In genomic region chr20:57274846-57275245, GRCh38 we compare ENCODE assay signal across 27 cellular contexts. TPM values are rescaled to one million over a fixed set of nuclear protein-coding genes. Genes with fewer than 3 reads are reported as not detected.
"Had no signal": no experiment of that assay in that cellular context is flagged by ENCODE, and none has a peak within 500 bp of the region (broad histone marks: within the 10 kb centered on the region; RNA-seq: fewer than 3 reads in every experiment).

No MANE protein-coding gene starts in this region.

- H3K27ac ChIP-seq: colonic mucosa, esophagus squamous epithelium, hepatocyte, left ventricle myocardium inferior, lower lobe of right lung, parathyroid adenoma, prostate gland, spleen, upper lobe of left lung, uterus had no signal

- DNase-seq: colonic mucosa; dermis blood vessel endothelial cell; esophagus squamous epithelium; foreskin fibroblast; head of caudate nucleus; kidney; left cardiac atrium; left ventricle myocardium inferior; lower lobe of right lung; natural killer cell; occipital lobe; spleen; stimulated activated CD4-positive, alpha-beta T cell treated with anti-CD3 and anti-CD28 coated beads, Interleukin-15, amount 100 ng/mL, for 24 hours; stimulated activated naive CD4-positive, alpha-beta T cell treated with Interleukin-2 at 50 U/mL for 16 hours; upper lobe of left lung; uterus had no signal

- H3K36me3 ChIP-seq: colonic mucosa, esophagus squamous epithelium, left ventricle myocardium inferior, lower lobe of right lung, prostate gland, spleen, upper lobe of left lung, uterus had no signal

- H3K4me3 Mint-ChIP-seq: memory B cell, mesothelial cell of epicardium, natural killer cell had no signal

- H3K27me3 ChIP-seq: colonic mucosa, hepatocyte, upper lobe of left lung, uterus had no signal

- H3K79me2 ChIP-seq: hepatocyte, parathyroid adenoma had no signal

- H3K9ac ChIP-seq: parathyroid adenoma had no signal

- FAIRE-seq: kidney had no signal

- H3K36me3 Mint-ChIP-seq: memory B cell, mesothelial cell of epicardium, natural killer cell had no signal

- H2AFZ ChIP-seq: hepatocyte, parathyroid adenoma had no signal

- H3K9me3 Mint-ChIP-seq: memory B cell, mesothelial cell of epicardium, natural killer cell had no signal

- H3K9me3 ChIP-seq: colonic mucosa, esophagus squamous epithelium, left ventricle myocardium inferior, lower lobe of right lung, prostate gland, spleen, upper lobe of left lung, uterus had no signal

- H3K27ac Mint-ChIP-seq: memory B cell, mesothelial cell of epicardium, natural killer cell had no signal

- H3K4me1 ChIP-seq: colonic mucosa, left ventricle myocardium inferior, lower lobe of right lung, prostate gland, spleen, upper lobe of left lung, uterus had no signal

- ATAC-seq: left cardiac atrium, lower lobe of right lung, natural killer cell, sciatic nerve had no signal

- H3K4me1 Mint-ChIP-seq: memory B cell, natural killer cell had no signal

- H3K4me3 ChIP-seq: colonic mucosa, esophagus squamous epithelium, hepatocyte, left ventricle myocardium inferior, lower lobe of right lung, prostate gland, spleen, upper lobe of left lung, uterus had no signal

- H3K4me2 ChIP-seq: hepatocyte had no signal

RNA-seq across cellular contexts. Expression of gene BMP7, which starts 8.4 kb away (rescaled TPM):
- total RNA-seq: dermis blood vessel endothelial cell, myocyte, natural killer cell had no signal

RNA-seq across cellular contexts. Expression of gene SPO11, which starts 54.8 kb away (rescaled TPM):
- total RNA-seq: colonic mucosa, dermis blood vessel endothelial cell, epithelial cell of proximal tubule, esophagus squamous epithelium, hepatocyte, kidney, left cardiac atrium, left ventricle myocardium inferior, lower lobe of right lung, mesothelial cell of epicardium, mucosa of gallbladder, myocyte, natural killer cell, occipital lobe, renal cortical epithelial cell, sciatic nerve, skeletal muscle tissue, spleen, upper lobe of left lung, uterus had no signal
